8 cellular contexts compared by ENCODE assay signal in genomic region chr19:12723383-12723642, GRCh38. TPM values are rescaled to one million over a fixed set of nuclear protein-coding genes. Genes with fewer than 3 reads are reported as not detected.
DNase-seq lines count a peak whose midpoint lies in the region; TF ChIP-seq lines count a peak whose summit lies in the region.

No MANE protein-coding gene starts in this region.

- peak overlapping the region; percentile 90 for H3K9ac ChIP-seq in NT2/D1 (ENCODE audit: insufficient read length, low read depth)

- H3K9me3 ChIP-seq in NT2/D1 (ENCODE audit: insufficient read depth, low read length) (no peaks in the 10 kb centered on the region), ectodermal cell (ENCODE audit: control insufficient read depth, low read length) (no peaks in the 10 kb centered on the region), osteoblast (ENCODE audit: low read depth, low read length) (no peaks in the 10 kb centered on the region)

- DNase-seq in GM12865 (ENCODE audit: low read depth) (peak; percentile 26), NT2/D1 (ENCODE audit: low read depth, low spot score) (no peak), osteoblast (ENCODE audit: insufficient read length, low spot score, missing footprints) (no peak), cortex of kidney (lab: John Stamatoyannopoulos, UW) (no peak), foreskin melanocyte (no peak), GM13977 (ENCODE audit: low spot score) (no peak)
- no peak for DNase-seq in activated CD4-positive, alpha-beta T cell treated with anti-CD3 and anti-CD28 coated beads for 48 hours

- peaks cover 17% of the 10 kb centered on the region for H4K20me1 ChIP-seq in osteoblast (ENCODE audit: insufficient read depth, low read length)

- peak overlapping the region; percentile 85 for H2AFZ ChIP-seq in osteoblast (ENCODE audit: low read length)

- H3K4me3 ChIP-seq in GM12865 (ENCODE audit: low read depth, low read length) = peak overlapping the region; percentile 94
- peak overlapping the region; percentile 80 for H3K4me3 ChIP-seq in NT2/D1 (ENCODE audit: insufficient read length, low read depth)
- H3K4me3 ChIP-seq in ectodermal cell (ENCODE audit: insufficient read depth, low read depth, low read length) = peak overlapping the region; percentile 65
- peak overlapping the region; percentile 92 for H3K4me3 ChIP-seq in osteoblast (ENCODE audit: insufficient read depth, low read length)

- WGBS in ectodermal cell, 2 experiments = 0 to 1% methylated on average over 7 of the region's 7 CpGs

- H3K36me3 ChIP-seq in NT2/D1 (ENCODE audit: insufficient read depth, insufficient read length, low read length) (peaks cover 38% of the 10 kb centered on the region), ectodermal cell (ENCODE audit: control insufficient read depth, insufficient read depth, low read length) (peaks cover 6% of the 10 kb centered on the region), osteoblast (ENCODE audit: insufficient read depth, low read length) (peaks cover 20% of the 10 kb centered on the region)

- no peak for TF ChIP-seq CTCF in GM12865 (IDR thresholded peaks at IDR 0.05; ENCODE audit: insufficient read depth, low read depth, low read length, missing control alignments)
- no peak for TF ChIP-seq CTCF in osteoblast (IDR thresholded peaks at IDR 0.05; ENCODE audit: extremely low read depth, low read depth, low read length)
- TF ChIP-seq CTCF in GM13977 (IDR thresholded peaks at IDR 0.05; ENCODE audit: extremely low read depth, insufficient read depth, missing control alignments) = no peak

- peaks cover 7% of the 10 kb centered on the region for H3K4me1 ChIP-seq in NT2/D1 (ENCODE audit: insufficient read depth, insufficient read length)
- no peaks in the 10 kb centered on the region for H3K4me1 ChIP-seq in ectodermal cell (ENCODE audit: control insufficient read depth, insufficient read depth, low read length)
- peaks cover 25% of the 10 kb centered on the region for H3K4me1 ChIP-seq in osteoblast (ENCODE audit: insufficient read depth, low read length)

- H3K27me3 ChIP-seq in NT2/D1 (ENCODE audit: insufficient read depth, insufficient read length) (no peaks in the 10 kb centered on the region), ectodermal cell (ENCODE audit: control insufficient read depth, insufficient read depth, low read length, poor library complexity, severe bottlenecking) (no peaks in the 10 kb centered on the region), osteoblast (ENCODE audit: insufficient read depth, low read length) (no peaks in the 10 kb centered on the region)

- peak overlapping the region; percentile 88 for H3K4me2 ChIP-seq in osteoblast (ENCODE audit: insufficient read depth, low read length)

- H3K79me2 ChIP-seq in osteoblast (ENCODE audit: insufficient read depth, low read length) = peaks cover 46% of the 10 kb centered on the region

- H3K27ac ChIP-seq in ectodermal cell (ENCODE audit: insufficient read depth, low read depth, low read length, poor library complexity, severe bottlenecking) (peak overlapping the region; percentile 85), osteoblast (ENCODE audit: low read depth, low read length) (peak overlapping the region; percentile 57)

- in situ Hi-C loops in GM13977 (cut with MboI; ENCODE audit: low pct_unique_long_range_greater_than_20kb, low sequenced_read_pairs, unreplicated experiment) = no loop called here

RNA-seq across cellular contexts. Expression of gene TNPO2, which starts 0.4 kb away (rescaled TPM):
- polyA plus RNA-seq in ectodermal cell (2013, experiment 1 of 4) = 94.7 TPM
- 90.7 TPM for polyA plus RNA-seq in ectodermal cell (2013, experiment 2 of 4)
- polyA plus RNA-seq in ectodermal cell (2013, experiment 3 of 4) = 66.9 TPM
- polyA plus RNA-seq in ectodermal cell (2013, experiment 4 of 4) = 78.1 TPM
- 36.6 and 39.8 TPM in 2 replicates for total RNA-seq in osteoblast

RNA-seq across cellular contexts. Expression of gene TRIR, which starts 11.2 kb away (rescaled TPM):
- polyA plus RNA-seq in ectodermal cell (2013, experiment 1 of 4) = 160 TPM
- polyA plus RNA-seq in ectodermal cell (2013, experiment 2 of 4) = 155 TPM
- 139 TPM for polyA plus RNA-seq in ectodermal cell (2013, experiment 3 of 4)
- 150 TPM for polyA plus RNA-seq in ectodermal cell (2013, experiment 4 of 4)
- total RNA-seq in osteoblast = 123 and 136 TPM in 2 replicates

RNA-seq across cellular contexts. Expression of gene GET3, which starts 14.0 kb away (rescaled TPM):
- polyA plus RNA-seq in ectodermal cell (2013, experiment 1 of 4) = 111 TPM
- polyA plus RNA-seq in ectodermal cell (2013, experiment 2 of 4) = 102 TPM
- polyA plus RNA-seq in ectodermal cell (2013, experiment 3 of 4) = 90.1 TPM
- 99.6 TPM for polyA plus RNA-seq in ectodermal cell (2013, experiment 4 of 4)
- total RNA-seq in osteoblast = 99.5 and 104 TPM in 2 replicates

RNA-seq across cellular contexts. Expression of gene FBXW9, which starts 26.9 kb away (rescaled TPM):
- polyA plus RNA-seq in ectodermal cell (2013, experiment 1 of 4) = 17.6 TPM
- 20.1 TPM for polyA plus RNA-seq in ectodermal cell (2013, experiment 2 of 4)
- 17.4 TPM for polyA plus RNA-seq in ectodermal cell (2013, experiment 3 of 4)
- polyA plus RNA-seq in ectodermal cell (2013, experiment 4 of 4) = 20.6 TPM
- 17.1 and 18.5 TPM in 2 replicates for total RNA-seq in osteoblast

RNA-seq across cellular contexts. Expression of gene BEST2, which starts 28.3 kb away (rescaled TPM):
- not detected for polyA plus RNA-seq in ectodermal cell (2013, experiment 1 of 4)
- polyA plus RNA-seq in ectodermal cell (2013, experiment 2 of 4) = not detected
- polyA plus RNA-seq in ectodermal cell (2013, experiment 3 of 4) = 0.37 TPM
- polyA plus RNA-seq in ectodermal cell (2013, experiment 4 of 4) = 0.57 TPM
- total RNA-seq in osteoblast = not detected in 2 replicates
